22 cellular contexts compared by ENCODE assay signal in genomic region chr19:20787766-20788165, GRCh38. TPM values are rescaled to one million over a fixed set of nuclear protein-coding genes. Genes with fewer than 3 reads are reported as not detected.
DNase-seq lines count a peak whose midpoint lies in the region; ATAC-seq and TF ChIP-seq lines count a peak whose summit lies in the region.
"Had no signal": no experiment of that assay in that cellular context is flagged by ENCODE, and none has a peak within 500 bp of the region (broad histone marks: within the 10 kb centered on the region; RNA-seq: fewer than 3 reads in every experiment).

No MANE protein-coding gene starts in this region.

- peaks cover 7% of the 10 kb centered on the region for H3K4me1 Mint-ChIP-seq in activated CD4-positive, alpha-beta T cell treated with anti-CD3 and anti-CD28 coated beads for 36 hours
- H3K4me1 Mint-ChIP-seq in activated T-helper 1 cell treated with anti-CD3 and anti-CD28 coated beads, Interleukin-12 subunit alpha, Interleukin-12 subunit beta, Interleukin-2, Interleukin-4 antibody, amounts not matched to agents 30 ng/mL and 10 ng/mL and 1 ng/mL, durations not matched to agents 14 hours and 24 hours and 36 hours (ENCODE audit: low read depth): no peaks in the 10 kb centered on the region

- no peaks in the 10 kb centered on the region for H3K27me3 Mint-ChIP-seq in activated CD4-positive, alpha-beta T cell treated with anti-CD3 and anti-CD28 coated beads for 36 hours
- no peaks in the 10 kb centered on the region for H3K27me3 Mint-ChIP-seq in activated T-helper 1 cell treated with anti-CD3 and anti-CD28 coated beads, Interleukin-12 subunit alpha, Interleukin-12 subunit beta, Interleukin-2, Interleukin-4 antibody, amounts not matched to agents 30 ng/mL and 10 ng/mL and 1 ng/mL, durations not matched to agents 14 hours and 24 hours and 36 hours (ENCODE audit: insufficient read depth)
- H3K27me3 Mint-ChIP-seq: IgD-negative memory B cell had no signal

- peak; percentile 13 for DNase-seq in activated CD4-positive, alpha-beta T cell treated with anti-CD3 and anti-CD28 coated beads for 36 hours
- no peak for DNase-seq in activated CD4-positive, alpha-beta T cell treated with anti-CD3 and anti-CD28 coated beads for 48 hours
- peak; percentile 3 for DNase-seq in EL
- peak; percentile 3 for DNase-seq in LHCN-M2 (ENCODE audit: low read depth)
- DNase-seq in choroid plexus epithelial cell (ENCODE audit: low read depth): peak; percentile 5
- DNase-seq in activated T-helper 1 cell treated with anti-CD3 and anti-CD28 coated beads, Interleukin-12 subunit alpha, Interleukin-12 subunit beta, Interleukin-2, Interleukin-4 antibody, amounts not matched to agents 30 ng/mL and 10 ng/mL and 1 ng/mL, durations not matched to agents 14 hours and 24 hours and 36 hours (ENCODE audit: low spot score): no peak
- DNase-seq in T-helper 2 cell: no peak
- DNase-seq in NCI-H187 treated with DMSO at 0.1 percent for 48 hours (lab: John Stamatoyannopoulos, UW): no peak
- DNase-seq: 8988T, AML-193, DMS79, MV-4-11, NCI-H1105 treated with DMSO at 0.1 percent for 48 hours, NCI-H2081, NCI-H2171, NCI-H446, NCI-H526, OCI-M1 had no signal

- CTCF ChIA-PET in activated CD4-positive, alpha-beta T cell treated with anti-CD3 and anti-CD28 coated beads for 36 hours (lab: Charles Lee): no interaction called here

- H3K9me3 Mint-ChIP-seq in activated CD4-positive, alpha-beta T cell treated with anti-CD3 and anti-CD28 coated beads for 36 hours (ENCODE audit: low read depth): peaks cover 49% of the 10 kb centered on the region
- peaks cover 72% of the 10 kb centered on the region for H3K9me3 Mint-ChIP-seq in activated T-helper 1 cell treated with anti-CD3 and anti-CD28 coated beads, Interleukin-12 subunit alpha, Interleukin-12 subunit beta, Interleukin-2, Interleukin-4 antibody, amounts not matched to agents 30 ng/mL and 10 ng/mL and 1 ng/mL, durations not matched to agents 14 hours and 24 hours and 36 hours

- H3K4me3 ChIP-seq in choroid plexus epithelial cell (ENCODE audit: low read depth, low read length): no peak overlapping the region
- H3K4me3 ChIP-seq: SJSA1 had no signal

- no peak overlapping the region for H3K27ac Mint-ChIP-seq in activated CD4-positive, alpha-beta T cell treated with anti-CD3 and anti-CD28 coated beads for 36 hours
- no peak overlapping the region for H3K27ac Mint-ChIP-seq in activated T-helper 1 cell treated with anti-CD3 and anti-CD28 coated beads, Interleukin-12 subunit alpha, Interleukin-12 subunit beta, Interleukin-2, Interleukin-4 antibody, amounts not matched to agents 30 ng/mL and 10 ng/mL and 1 ng/mL, durations not matched to agents 14 hours and 24 hours and 36 hours
- H3K27ac Mint-ChIP-seq: IgD-negative memory B cell had no signal

- no peak for TF ChIP-seq CTCF in choroid plexus epithelial cell (conservative IDR thresholded peaks at IDR 0.05; ENCODE audit: low read depth, low read length)

- intact Hi-C loops in activated CD4-positive, alpha-beta T cell treated with anti-CD3 and anti-CD28 coated beads for 36 hours (cut with DNase I, micrococcal nuclease): no loop called here
- intact Hi-C loops in activated T-helper 1 cell treated with anti-CD3 and anti-CD28 coated beads, Interleukin-12 subunit alpha, Interleukin-12 subunit beta, Interleukin-2, Interleukin-4 antibody, amounts not matched to agents 30 ng/mL and 10 ng/mL and 1 ng/mL, durations not matched to agents 14 hours and 24 hours and 36 hours (cut with micrococcal nuclease): no loop called here

- POLR2A ChIA-PET in activated CD4-positive, alpha-beta T cell treated with anti-CD3 and anti-CD28 coated beads for 36 hours (lab: Charles Lee): no interaction called here

- ATAC-seq in activated CD4-positive, alpha-beta T cell treated with anti-CD3 and anti-CD28 coated beads for 36 hours: peak; percentile 23
- ATAC-seq: HCT116, Right ventricle myocardium inferior had no signal

- no peak overlapping the region for H3K4me3 Mint-ChIP-seq in activated CD4-positive, alpha-beta T cell treated with anti-CD3 and anti-CD28 coated beads for 36 hours
- no peak overlapping the region for H3K4me3 Mint-ChIP-seq in activated T-helper 1 cell treated with anti-CD3 and anti-CD28 coated beads, Interleukin-12 subunit alpha, Interleukin-12 subunit beta, Interleukin-2, Interleukin-4 antibody, amounts not matched to agents 30 ng/mL and 10 ng/mL and 1 ng/mL, durations not matched to agents 14 hours and 24 hours and 36 hours
- H3K4me3 Mint-ChIP-seq: IgD-negative memory B cell had no signal

- H3K36me3 Mint-ChIP-seq in activated CD4-positive, alpha-beta T cell treated with anti-CD3 and anti-CD28 coated beads for 36 hours (ENCODE audit: low read depth): peaks cover 81% of the 10 kb centered on the region
- peaks cover 43% of the 10 kb centered on the region for H3K36me3 Mint-ChIP-seq in activated T-helper 1 cell treated with anti-CD3 and anti-CD28 coated beads, Interleukin-12 subunit alpha, Interleukin-12 subunit beta, Interleukin-2, Interleukin-4 antibody, amounts not matched to agents 30 ng/mL and 10 ng/mL and 1 ng/mL, durations not matched to agents 14 hours and 24 hours and 36 hours (ENCODE audit: low read depth)

RNA-seq across cellular contexts. Expression of gene ZNF66, which starts 11.7 kb away (rescaled TPM):
- 10 to 100 TPM in 1 of 2 experiments, 1 to 10 TPM in 1; 8.8 to 11.1 TPM for total RNA-seq in activated CD4-positive, alpha-beta T cell treated with anti-CD3 and anti-CD28 coated beads for 36 hours
- 3.5 and 6.1 TPM in 2 replicates for total RNA-seq in LHCN-M2 (2014; rRNA removed)
- polyA plus RNA-seq in LHCN-M2 (2012): 0.58 TPM
- total RNA-seq in activated T-helper 1 cell treated with anti-CD3 and anti-CD28 coated beads, Interleukin-12 subunit alpha, Interleukin-12 subunit beta, Interleukin-2, Interleukin-4 antibody, amounts not matched to agents 30 ng/mL and 10 ng/mL and 1 ng/mL, durations not matched to agents 14 hours and 24 hours and 36 hours: 8.4 and 9.2 TPM in 2 replicates

Comparison
In these comparisons a context has a peak if more than half of its experiments do, and no peak if none do; other contexts are left out.
1. DNase-seq: peak in activated CD4-positive, alpha-beta T cell treated with anti-CD3 and anti-CD28 coated beads for 36 hours (single experiment), EL (single experiment), LHCN-M2 (single experiment) and choroid plexus epithelial cell (single experiment); none in activated CD4-positive, alpha-beta T cell treated with anti-CD3 and anti-CD28 coated beads for 48 hours (single experiment), activated T-helper 1 cell treated with anti-CD3 and anti-CD28 coated beads, Interleukin-12 subunit alpha, Interleukin-12 subunit beta, Interleukin-2, Interleukin-4 antibody, amounts not matched to agents 30 ng/mL and 10 ng/mL and 1 ng/mL, durations not matched to agents 14 hours and 24 hours and 36 hours (single experiment), T-helper 2 cell (0 of 5) and NCI-H187 treated with DMSO at 0.1 percent for 48 hours (single experiment).